In the genomic region with DNA sequence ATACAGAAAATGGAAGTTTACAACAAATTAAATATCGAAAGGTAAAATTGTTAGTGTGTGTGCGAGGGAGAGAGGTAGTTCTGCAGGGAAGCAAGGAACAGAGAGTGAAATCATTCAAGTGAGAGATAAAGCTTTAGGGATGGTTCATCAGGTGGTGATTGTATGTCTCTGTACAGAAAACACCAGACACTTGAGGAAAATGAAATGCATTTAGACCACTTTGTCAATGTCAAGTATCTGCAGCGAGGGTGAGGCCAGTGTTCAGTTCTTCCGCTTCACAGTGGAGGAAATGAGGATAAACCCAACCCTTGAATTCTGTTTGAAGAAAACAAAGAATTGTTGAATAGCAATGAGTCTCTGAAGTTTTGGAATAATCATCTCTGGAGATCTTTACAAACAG, we compare ENCODE assay signal across 16 cellular contexts. TPM values are rescaled to one million over a fixed set of nuclear protein-coding genes. Genes with fewer than 3 reads are reported as not detected.
A peak's percentile ranks its signal among the peaks of the same experiment; 100 is the strongest.
DNase-seq lines count a peak whose midpoint lies in the region; ATAC-seq and TF ChIP-seq lines count a peak whose summit lies in the region.
"Had no signal": no experiment of that assay in that cellular context is flagged by ENCODE, and none has a peak within 500 bp of the region (broad histone marks: within the 10 kb centered on the region; RNA-seq: fewer than 3 reads in every experiment).

No MANE protein-coding gene starts in this region.

- H3K9ac ChIP-seq in SU-DHL-6 (ENCODE audit: low read length) (no peak overlapping the region), mesendoderm (ENCODE audit: low read length) (no peak overlapping the region)

- H3K9me3 Mint-ChIP-seq in Calu3 (ENCODE audit: low read depth, unreplicated experiment): no peaks in the 10 kb centered on the region

- no peak for ATAC-seq in GM18909 (IDR thresholded peaks at IDR 0.05; ENCODE audit: poor library complexity, unreplicated experiment)
- ATAC-seq: stimulated activated naive CD8-positive, alpha-beta T cell treated with anti-CD3 and anti-CD28 coated beads, Interleukin-15, Interleukin-2, amounts not matched to agents 100 U/mL and 50 U/mL, for 24 hours had no signal

- H3K36me3 Mint-ChIP-seq in Calu3 (ENCODE audit: insufficient read depth, unreplicated experiment): peaks cover 5% of the 10 kb centered on the region

- H3K27me3 ChIP-seq in SU-DHL-6 (ENCODE audit: low read length) (no peaks in the 10 kb centered on the region), mesendoderm (ENCODE audit: insufficient read depth, low read length, poor library complexity) (no peaks in the 10 kb centered on the region)

- H4K20me1 ChIP-seq in SU-DHL-6 (ENCODE audit: low read depth, low read length): no peaks in the 10 kb centered on the region

- BruUV-seq in Calu3 (replicated peaks; lab: Mats Ljungman, UMichigan): no TSS peak

- no peak overlapping the region for H2BK15ac ChIP-seq in mesendoderm (replicated peaks; ENCODE audit: low read depth)

- no peak overlapping the region for H4K8ac ChIP-seq in mesendoderm (ENCODE audit: low read depth, low read length)

- H2AK5ac ChIP-seq in mesendoderm (ENCODE audit: low read length): no peak overlapping the region

- H3K56ac ChIP-seq in mesendoderm (ENCODE audit: low read length): peak overlapping the region; percentile 44

- H3K4me2 ChIP-seq in SU-DHL-6 (ENCODE audit: low read depth, low read length, poor library complexity, severe bottlenecking): peak overlapping the region; percentile 14
- H3K4me2 ChIP-seq in mesendoderm (ENCODE audit: low read length): no peak overlapping the region

- H3K27me3 Mint-ChIP-seq in Calu3 (ENCODE audit: unreplicated experiment): no peaks in the 10 kb centered on the region

- DNase-seq in Calu3: no peak
- peak; percentile 37 for DNase-seq in Jurkat, Clone E6-1 (ENCODE audit: low read depth, low spot score)
- DNase-seq in mesendoderm: no peak
- DNase-seq in NCI-H526 treated with DMSO at 0.1 percent for 48 hours (lab: John Stamatoyannopoulos, UW): no peak
- no peak for DNase-seq in medulla oblongata (ENCODE audit: extremely low spot score)
- no peak for DNase-seq in stimulated activated CD4-positive, alpha-beta T cell treated with anti-CD3 and anti-CD28 coated beads, Interleukin-4, amount 100 ng/mL, for 1 hour
- DNase-seq: activated CD4-positive, alpha-beta T cell treated with anti-CD3 and anti-CD28 coated beads, Interleukin-2, amount 50 U/mL, for 48 hours; activated gamma-delta T cell treated with Interleukin-2 at 50 U/mL for 16 hours; GF-D8; NCI-H1105; posterior cingulate gyrus; stimulated activated naive CD8-positive, alpha-beta T cell treated with anti-CD3 and anti-CD28 coated beads, Interleukin-15, Interleukin-2, amounts not matched to agents 100 U/mL and 50 U/mL, for 24 hours had no signal

- H3K4me3 ChIP-seq in Jurkat, Clone E6-1 (ENCODE audit: low read length): peak overlapping the region; percentile 5; the same call in 1 of the 2 replicates
- H3K4me3 ChIP-seq in SU-DHL-6 (ENCODE audit: insufficient read depth, low read length, poor library complexity, severe bottlenecking): no peak overlapping the region
- H3K4me3 ChIP-seq in mesendoderm (ENCODE audit: low read length): no peak overlapping the region
- H3K4me3 ChIP-seq: lung had no signal

- intact Hi-C loops in Calu3 (cut with micrococcal nuclease; ENCODE audit: unreplicated experiment): no loop called here

- H3K79me1 ChIP-seq in mesendoderm (ENCODE audit: low read length): no peaks in the 10 kb centered on the region

- 50% methylated on average over 2 of the region's 4 CpGs for WGBS in mesendoderm (ENCODE audit: extremely low coverage, insufficient coverage, low lambda C conversion rate)

- H3F3A ChIP-seq in SU-DHL-6 (ENCODE audit: insufficient read depth): no peaks in the 10 kb centered on the region

- H2BK120ac ChIP-seq in mesendoderm (ENCODE audit: low read depth, low read length): no peak overlapping the region

- H3K27ac Mint-ChIP-seq in Calu3 (ENCODE audit: unreplicated experiment): peak overlapping the region; percentile 59

- no peak overlapping the region for H3K4ac ChIP-seq in mesendoderm (ENCODE audit: low read depth, low read length)

- H2BK5ac ChIP-seq in mesendoderm (ENCODE audit: low read length): no peak overlapping the region

- peaks cover 4% of the 10 kb centered on the region for H3K4me1 ChIP-seq in mesendoderm (ENCODE audit: control insufficient read depth, low read depth, low read length)

- H3K27ac ChIP-seq in SU-DHL-6 (ENCODE audit: low read depth, low read length) (peak overlapping the region; percentile 7; the same call in 1 of the 2 replicates), mesendoderm (ENCODE audit: low read depth, low read length) (no peak overlapping the region)
- H3K27ac ChIP-seq: HL-60 had no signal

- no peaks in the 10 kb centered on the region for H3K36me3 ChIP-seq in SU-DHL-6 (ENCODE audit: low read length)
- no peaks in the 10 kb centered on the region for H3K36me3 ChIP-seq in mesendoderm (ENCODE audit: control insufficient read depth, insufficient read depth, low read length)

- H3K23ac ChIP-seq in mesendoderm (ENCODE audit: low read length): peak overlapping the region; percentile 19

- peak overlapping the region; percentile 26 for H2AFZ ChIP-seq in SU-DHL-6 (ENCODE audit: low read depth, low read length, severe bottlenecking)

- H3K4me3 Mint-ChIP-seq in Calu3 (ENCODE audit: low read depth, unreplicated experiment): peak overlapping the region; percentile 55

- TF ChIP-seq CTCF in Calu3 (IDR thresholded peaks at IDR 0.05; ENCODE audit: unreplicated experiment): no peak
- no peak for TF ChIP-seq CTCF in SU-DHL-6 (IDR thresholded peaks at IDR 0.05; ENCODE audit: insufficient read depth, low read length, poor library complexity, severe bottlenecking)

- H3K79me2 ChIP-seq in SU-DHL-6 (ENCODE audit: insufficient read depth, low read length): no peaks in the 10 kb centered on the region
- no peaks in the 10 kb centered on the region for H3K79me2 ChIP-seq in mesendoderm (ENCODE audit: control insufficient read depth, insufficient read depth, low read length)

- no peaks in the 10 kb centered on the region for H3K9me2 ChIP-seq in SU-DHL-6 (replicated peaks; ENCODE audit: insufficient read depth, low read length)

- CTCF ChIA-PET in Calu3 (lab: Charles Lee): interaction anchor here (1.2 to 1.6 kb wide), 2 partner anchors 8 to 30 kb away, joined by 3 to 8 read pairs; no protein-coding TSS in a partner anchor

- H3K9me3 ChIP-seq in SU-DHL-6 (ENCODE audit: insufficient read depth, low read length): no peaks in the 10 kb centered on the region

- H4K5ac ChIP-seq in mesendoderm (ENCODE audit: low read length): no peak overlapping the region

- H3K18ac ChIP-seq in mesendoderm (ENCODE audit: low read length): no peak overlapping the region

- H3K4me1 Mint-ChIP-seq in Calu3 (ENCODE audit: low read depth, unreplicated experiment): peaks cover 42% of the 10 kb centered on the region

RNA-seq across cellular contexts. Expression of a gene that starts 14.4 kb away (rescaled TPM):
- total RNA-seq in Calu3 (2022): 1,388 and 1,455 TPM in 2 replicates
- 84.3 TPM for polyA plus RNA-seq in Jurkat, Clone E6-1 (2012; ENCODE audit: insufficient read depth, insufficient read length)
- 237 TPM for polyA plus RNA-seq in mesendoderm (2013, experiment 1 of 2)
- polyA plus RNA-seq in mesendoderm (2013, experiment 2 of 2): 240 TPM
